Comparison of ENCODE assay signal across 15 cellular contexts in the genomic region with DNA sequence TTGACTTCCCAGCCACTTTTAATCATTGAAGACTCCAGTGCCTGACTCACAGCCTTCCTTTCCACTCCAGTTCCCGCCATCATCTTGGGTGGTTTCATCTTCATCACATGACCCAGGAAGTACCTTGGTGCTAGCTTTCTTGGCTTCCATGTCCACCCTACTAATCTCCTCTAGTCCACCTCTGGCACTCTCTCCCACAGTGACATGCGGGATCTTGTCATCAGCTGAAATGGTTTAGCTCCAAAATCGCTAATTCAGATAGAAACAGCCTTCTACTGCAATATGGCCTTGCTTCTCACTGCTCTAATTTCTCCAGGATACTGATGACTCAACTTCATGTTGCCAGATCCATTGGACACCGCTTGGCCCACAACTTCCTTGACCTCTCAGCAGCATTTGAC. TPM values are rescaled to one million over a fixed set of nuclear protein-coding genes. Genes with fewer than 3 reads are reported as not detected.
DNase-seq lines count a peak whose midpoint lies in the region; ATAC-seq, FAIRE-seq and TF ChIP-seq lines count a peak whose summit lies in the region.
"Had no signal": no experiment of that assay in that cellular context is flagged by ENCODE, and none has a peak within 500 bp of the region (broad histone marks: within the 10 kb centered on the region; RNA-seq: fewer than 3 reads in every experiment).

No MANE protein-coding gene starts in this region.

- H3K4me3 Mint-ChIP-seq in activated CD4-positive, alpha-beta T cell treated with anti-CD3 and anti-CD28 coated beads, Interleukin-2, amount 10 ng/mL, durations not matched to agents 7 days and 5 days = no peak overlapping the region
- no peak overlapping the region for H3K4me3 Mint-ChIP-seq in activated CD4-positive, alpha-beta memory T cell treated with anti-CD3 and anti-CD28 coated beads for 36 hours

- CTCF ChIA-PET in HepG2 (lab: Yijun Ruan, JAX; ENCODE audit: low intra/inter-chr PET ratio, low total read pairs) = no interaction called here
- CTCF ChIA-PET in activated CD4-positive, alpha-beta T cell treated with anti-CD3 and anti-CD28 coated beads, Interleukin-2, amount 10 ng/mL, durations not matched to agents 7 days and 5 days (lab: Charles Lee) = interaction anchor here (0.6 to 0.8 kb wide), 2 partner anchors 12 to 67 kb away, joined by 3 read pairs; no protein-coding TSS in a partner anchor
- CTCF ChIA-PET in activated CD4-positive, alpha-beta memory T cell treated with anti-CD3 and anti-CD28 coated beads for 36 hours (lab: Charles Lee) = interaction anchor here (1.4 kb wide), 1 partner anchor 20 kb away, joined by 4 read pairs; no protein-coding TSS in a partner anchor

- peaks cover 1 to 13% of the 10 kb centered on the region in 2 experiments; a peak in 3 of 5 replicates for H3K36me3 ChIP-seq in HepG2 (replicated peaks in 1 of 2; ENCODE audit: control insufficient read depth in 1 of 2, insufficient read depth in 2 of 2, low read length in 2 of 2)

- POLR2A ChIA-PET in HepG2 (lab: Yijun Ruan, JAX) = no interaction called here
- POLR2A ChIA-PET in activated CD4-positive, alpha-beta T cell treated with anti-CD3 and anti-CD28 coated beads, Interleukin-2, amount 10 ng/mL, durations not matched to agents 7 days and 5 days (lab: Charles Lee) = no interaction called here
- POLR2A ChIA-PET in activated CD4-positive, alpha-beta memory T cell treated with anti-CD3 and anti-CD28 coated beads for 36 hours (lab: Charles Lee) = interaction anchor here (1.1 kb wide), 1 partner anchor 10 kb away, joined by 3 read pairs; no protein-coding TSS in a partner anchor

- intact Hi-C loops in HepG2 (cut with micrococcal nuclease; ENCODE audit: unreplicated experiment) = no loop called here
- intact Hi-C loops in activated CD4-positive, alpha-beta memory T cell treated with anti-CD3 and anti-CD28 coated beads for 36 hours (cut with micrococcal nuclease) = no loop called here

- no peak for TF ChIP-seq RAD21 in HepG2 (CRISPR knock-in tag; IDR thresholded peaks at IDR 0.05)

- peaks cover 28% of the 10 kb centered on the region for H3K4me1 ChIP-seq in HepG2 (ENCODE audit: insufficient read depth, low read length)

- no TSS peak for BruUV-seq in HepG2 (replicated peaks; lab: Mats Ljungman, UMichigan)

- H4K20me1 ChIP-seq in HepG2 (ENCODE audit: insufficient read depth, low read length) = 0 out of 2 replicates have a peak, but pooled peaks cover 4% of the 10 kb centered on the region

- TF ChIP-seq POLR2A in NB4 (IDR thresholded peaks at IDR 0.05; ENCODE audit: extremely low read depth, insufficient read length) = no peak
- no peak for TF ChIP-seq POLR2A in HepG2 (IDR thresholded peaks at IDR 0.05; ENCODE audit: insufficient read depth in 1 of 2, low read depth in 2 of 2, low read length in 2 of 2)

- H2AFZ ChIP-seq in HepG2 (ENCODE audit: low read length) = no peak overlapping the region

- WGBS in HepG2 (ENCODE audit: low lambda C conversion rate) = over 99% methylated on average over 4 of the region's 4 CpGs

- H3K4me1 Mint-ChIP-seq in activated CD4-positive, alpha-beta T cell treated with anti-CD3 and anti-CD28 coated beads, Interleukin-2, amount 10 ng/mL, durations not matched to agents 7 days and 5 days = peaks cover 24% of the 10 kb centered on the region
- peaks cover 45% of the 10 kb centered on the region for H3K4me1 Mint-ChIP-seq in activated CD4-positive, alpha-beta memory T cell treated with anti-CD3 and anti-CD28 coated beads for 36 hours (ENCODE audit: low read depth)

- DNase-seq in Caki2 (ENCODE audit: low read depth) (peak; percentile 78), NB4 (ENCODE audit: low read depth) (peak; percentile 38), dermis blood vessel endothelial cell (peak; percentile 56), HepG2 (ENCODE audit: low spot score) (no peak), NCI-H524 (lab: John Stamatoyannopoulos, UW) (no peak), NCI-H2107 treated with DMSO at 0.1 percent for 48 hours (lab: John Stamatoyannopoulos, UW; ENCODE audit: unreplicated experiment) (no peak)
- DNase-seq in activated CD4-positive, alpha-beta T cell treated with anti-CD3 and anti-CD28 coated beads, Interleukin-2, amount 10 ng/mL, durations not matched to agents 7 days and 5 days = no peak
- DNase-seq in activated CD4-positive, alpha-beta memory T cell treated with anti-CD3 and anti-CD28 coated beads for 36 hours = no peak
- DNase-seq: hippocampal formation; naive thymus-derived CD4-positive, alpha-beta T cell; NCI-H2107; RPMI8226; stimulated activated naive CD4-positive, alpha-beta T cell treated with Interleukin-2 at 50 U/mL for 16 hours; WERI-Rb-1 had no signal

- no peak overlapping the region for H3K4me3 ChIP-seq in NB4 (ENCODE audit: low read depth, low read length)
- no peak overlapping the region for H3K4me3 ChIP-seq in HepG2 (replicated peaks in 1 of 3; ENCODE audit: insufficient read depth in 1 of 3, low read depth in 2 of 3, low read length in 3 of 3)

- H3K9me3 ChIP-seq in HepG2 (ENCODE audit: low read length) = no peaks in the 10 kb centered on the region

- no peaks in the 10 kb centered on the region for H3K27me3 Mint-ChIP-seq in activated CD4-positive, alpha-beta T cell treated with anti-CD3 and anti-CD28 coated beads, Interleukin-2, amount 10 ng/mL, durations not matched to agents 7 days and 5 days
- H3K27me3 Mint-ChIP-seq in activated CD4-positive, alpha-beta memory T cell treated with anti-CD3 and anti-CD28 coated beads for 36 hours = no peaks in the 10 kb centered on the region
- H3K27me3 Mint-ChIP-seq: naive thymus-derived CD4-positive, alpha-beta T cell had no signal

- ATAC-seq in HepG2 = no peak
- ATAC-seq: naive thymus-derived CD4-positive, alpha-beta T cell had no signal

- H3K9ac ChIP-seq in HepG2 (ENCODE audit: insufficient read depth, low read depth, low read length) = no peak overlapping the region

- no peak overlapping the region for H3K27ac ChIP-seq in HepG2 (ENCODE audit: extremely low read length, insufficient read depth, low read length)
- H3K27ac ChIP-seq: C4-2B, WERI-Rb-1 had no signal

- no peaks in the 10 kb centered on the region for H3K27me3 ChIP-seq in HepG2 (ENCODE audit: control insufficient read depth in 1 of 2, insufficient read depth in 2 of 2, low read length in 2 of 2)

- TF ChIP-seq EP300 in HepG2 (IDR thresholded peaks at IDR 0.05; ENCODE audit: low read depth in 2 of 2, low read length in 2 of 2) (no peak), HepG2 (CRISPR knock-in tag; IDR thresholded peaks at IDR 0.05; ENCODE audit: borderline replicate concordance) (no peak)

- peaks cover 69% of the 10 kb centered on the region for H3K79me2 ChIP-seq in HepG2 (ENCODE audit: insufficient read depth, low read length)

- no peak for FAIRE-seq in HepG2 (lab: Jason Lieb, UNC)

- H3K9me3 Mint-ChIP-seq in activated CD4-positive, alpha-beta T cell treated with anti-CD3 and anti-CD28 coated beads, Interleukin-2, amount 10 ng/mL, durations not matched to agents 7 days and 5 days = no peaks in the 10 kb centered on the region
- H3K9me3 Mint-ChIP-seq in activated CD4-positive, alpha-beta memory T cell treated with anti-CD3 and anti-CD28 coated beads for 36 hours = no peaks in the 10 kb centered on the region

- no peak overlapping the region for H3K27ac Mint-ChIP-seq in activated CD4-positive, alpha-beta T cell treated with anti-CD3 and anti-CD28 coated beads, Interleukin-2, amount 10 ng/mL, durations not matched to agents 7 days and 5 days
- no peak overlapping the region for H3K27ac Mint-ChIP-seq in activated CD4-positive, alpha-beta memory T cell treated with anti-CD3 and anti-CD28 coated beads for 36 hours

- H3K36me3 Mint-ChIP-seq in activated CD4-positive, alpha-beta T cell treated with anti-CD3 and anti-CD28 coated beads, Interleukin-2, amount 10 ng/mL, durations not matched to agents 7 days and 5 days (ENCODE audit: low read depth) = peaks cover 20% of the 10 kb centered on the region
- H3K36me3 Mint-ChIP-seq in activated CD4-positive, alpha-beta memory T cell treated with anti-CD3 and anti-CD28 coated beads for 36 hours = peaks cover 10% of the 10 kb centered on the region

- TF ChIP-seq CTCF in NB4 (IDR thresholded peaks at IDR 0.05; ENCODE audit: low read depth, low read length) = no peak
- TF ChIP-seq CTCF in HepG2 (CRISPR knock-in tag; IDR thresholded peaks at IDR 0.05) = no peak

- H3K4me2 ChIP-seq in HepG2 (ENCODE audit: low read depth, low read length) = no peak overlapping the region

- in situ Hi-C loops in Caki2 (cut with HindIII; ENCODE audit: low pct_unique_long_range_greater_than_20kb, low sequenced_read_pairs) (no loop called here), HepG2 (cut with HindIII; ENCODE audit: extremely low pct_ligation_motif_present, low pct_unique_long_range_greater_than_20kb) (no loop called here)

RNA-seq across cellular contexts. Expression of gene WDR20, which starts 24.5 kb away (rescaled TPM):
- total RNA-seq in Caki2 (2014; rRNA removed; shearing (Covaris generic); ENCODE audit: low replicate concordance) = 17.0 and 30.0 TPM in 2 replicates
- total RNA-seq in dermis blood vessel endothelial cell (16.8 and 20.1 TPM in 2 replicates), HepG2 (2016; rRNA removed; fragmentation: Illumina TruSeq; extraction: Trizol) (23.2 and 30.5 TPM in 2 replicates)
- 24.1 and 25.7 TPM in 2 replicates for total RNA-seq in HepG2 (2016; cell fraction: cytosol; rRNA removed; fragmentation: Illumina TruSeq; extraction: Trizol; ENCODE audit: low read depth)
- 25.8 and 28.7 TPM in 2 replicates for total RNA-seq in HepG2 (2016; cell fraction: insoluble cytoplasmic fraction; rRNA removed; fragmentation: Illumina TruSeq; extraction: Trizol)
- 29.7 and 34.1 TPM in 2 replicates for total RNA-seq in HepG2 (2016; cell fraction: membrane; rRNA removed; fragmentation: Illumina TruSeq; extraction: Trizol)
- 22.4 and 24.2 TPM in 2 replicates for total RNA-seq in HepG2 (2016; cell fraction: nucleus; rRNA removed; fragmentation: Illumina TruSeq; extraction: Trizol)
- 10.4 and 11.6 TPM in 2 replicates for polyA plus RNA-seq in HepG2 (2011; rRNA removed)
- polyA plus RNA-seq in HepG2 (2011; cell fraction: cytosol; rRNA removed) = 9.4 and 10.2 TPM in 2 replicates
- 11.4 and 12.2 TPM in 2 replicates for polyA plus RNA-seq in HepG2 (2011; cell fraction: nucleus; rRNA removed)
- 10.7 and 12.8 TPM in 2 replicates for polyA plus RNA-seq in HepG2 (2012)
- polyA plus RNA-seq in HepG2 (2016; cell fraction: cytosol; fragmentation: Illumina TruSeq; extraction: Trizol; ENCODE audit: low read depth) = 3.0 and 3.7 TPM in 2 replicates
- 25.3 and 26.3 TPM in 2 replicates for polyA plus RNA-seq in HepG2 (2016; cell fraction: insoluble cytoplasmic fraction; fragmentation: Illumina TruSeq; extraction: Trizol; ENCODE audit: low read depth)
- 7.5 and 8.4 TPM in 2 replicates for polyA plus RNA-seq in HepG2 (2016; cell fraction: membrane; fragmentation: Illumina TruSeq; extraction: Trizol; ENCODE audit: low read depth)
- polyA plus RNA-seq in HepG2 (2016; cell fraction: nucleus; fragmentation: Illumina TruSeq; extraction: Trizol; ENCODE audit: insufficient read depth, low read depth) = 25.1 and 26.7 TPM in 2 replicates
- polyA minus RNA-seq in HepG2 (2011; rRNA and poly(A)+ RNA removed; ENCODE audit: low replicate concordance) = 27.9 and 31.3 TPM in 2 replicates
- polyA minus RNA-seq in HepG2 (2011; cell fraction: cytosol; rRNA and poly(A)+ RNA removed) = 14.9 and 18.5 TPM in 2 replicates
- 27.6 and 29.8 TPM in 2 replicates for polyA minus RNA-seq in HepG2 (2011; cell fraction: nucleus; rRNA and poly(A)+ RNA removed)
- 10 to 100 TPM; 24.7 to 35.7 TPM for total RNA-seq in activated CD4-positive, alpha-beta T cell treated with anti-CD3 and anti-CD28 coated beads, Interleukin-2, amount 10 ng/mL, durations not matched to agents 7 days and 5 days
- 10 to 100 TPM; 22.2 to 25.3 TPM for total RNA-seq in activated CD4-positive, alpha-beta memory T cell treated with anti-CD3 and anti-CD28 coated beads for 36 hours

Comparison
In these comparisons a context has a peak if more than half of its experiments do, and no peak if none do; other contexts are left out.
1. DNase-seq: peak in Caki2 (single experiment), NB4 (single experiment) and dermis blood vessel endothelial cell (single experiment); none in HepG2 (single experiment), activated CD4-positive, alpha-beta T cell treated with anti-CD3 and anti-CD28 coated beads, Interleukin-2, amount 10 ng/mL, durations not matched to agents 7 days and 5 days (single experiment), activated CD4-positive, alpha-beta memory T cell treated with anti-CD3 and anti-CD28 coated beads for 36 hours (single experiment), NCI-H524 (0 of 2) and NCI-H2107 treated with DMSO at 0.1 percent for 48 hours (single experiment).